ENCODE assay signal across 21 cellular contexts in genomic region chr17:52276609-52277008, GRCh38.
A peak's percentile ranks its signal among the peaks of the same experiment; 100 is the strongest.
DNase-seq lines count a peak whose midpoint lies in the region; FAIRE-seq and TF ChIP-seq lines count a peak whose summit lies in the region.
"Had no signal": no experiment of that assay in that cellular context is flagged by ENCODE, and none has a peak within 500 bp of the region (broad histone marks: within the 10 kb centered on the region; RNA-seq: fewer than 3 reads in every experiment).

No MANE protein-coding gene starts in this region.

- H3K4me1 ChIP-seq in endodermal cell (ENCODE audit: control insufficient read depth, insufficient read depth, low read length): no peaks in the 10 kb centered on the region
- H3K4me1 ChIP-seq: BLaER1 had no signal

- peaks cover 29% of the 10 kb centered on the region for H3K9me3 ChIP-seq in endodermal cell (ENCODE audit: control insufficient read depth, low read length)
- H3K9me3 ChIP-seq: BLaER1 had no signal

- no peaks in the 10 kb centered on the region for H3K36me3 ChIP-seq in endodermal cell (ENCODE audit: control insufficient read depth, insufficient read depth, low read length)
- H3K36me3 ChIP-seq: BLaER1 had no signal

- no peaks in the 10 kb centered on the region for H3K36me3 Mint-ChIP-seq in endodermal cell (ENCODE audit: low read depth)
- H3K36me3 Mint-ChIP-seq: CD14-positive monocyte; CD8-positive, alpha-beta T cell; IgD-negative memory B cell had no signal

- no peak overlapping the region for H3K9ac ChIP-seq in endodermal cell (ENCODE audit: extremely low read depth, low read length, poor library complexity, severe bottlenecking)
- H3K9ac ChIP-seq: BLaER1, GM23248 had no signal

- DNase-seq in NCI-H82 (lab: John Stamatoyannopoulos, UW) (peak; percentile 14), NCI-H82 treated with DMSO at 0.1 percent for 48 hours (lab: John Stamatoyannopoulos, UW; ENCODE audit: unreplicated experiment) (no peak), endodermal cell (peak; percentile 57), iPS-NIHi11 (ENCODE audit: low spot score) (peak; percentile 20), D721Med (ENCODE audit: insufficient read length, low spot score) (no peak), CD1c-positive myeloid dendritic cell (ENCODE audit: extremely low spot score) (no peak), islet precursor cell (no peak)
- DNase-seq: 8988T; Calu3; CD8-positive, alpha-beta T cell; DMS 273 treated with DMSO at 0.1 percent for 48 hours; DMS79; GDM1; GM23248; H7 had no signal

- no peaks in the 10 kb centered on the region for H3K27me3 ChIP-seq in endodermal cell (ENCODE audit: control insufficient read depth, insufficient read depth, low read length, poor library complexity, severe bottlenecking)
- H3K27me3 ChIP-seq: BLaER1 had no signal

- H3K4me3 ChIP-seq in endodermal cell (ENCODE audit: low read length): no peak overlapping the region
- H3K4me3 ChIP-seq: BLaER1, GM23248 had no signal

- H3K9me3 Mint-ChIP-seq in endodermal cell: no peaks in the 10 kb centered on the region
- H3K9me3 Mint-ChIP-seq: CD8-positive, alpha-beta T cell had no signal

- WGBS in endodermal cell (ENCODE audit: insufficient coverage in 1 of 2, insufficient read length in 1 of 2), 2 experiments: 82 to 92% methylated on average over 4 of the region's 4 CpGs

- TF ChIP-seq CTCF in endodermal cell (conservative IDR thresholded peaks at IDR 0.05) (peak; percentile 61), D721Med (IDR thresholded peaks at IDR 0.05; ENCODE audit: insufficient read depth, missing control alignments) (no peak)

- no peak overlapping the region for H3K27ac Mint-ChIP-seq in endodermal cell
- H3K27ac Mint-ChIP-seq: CD14-positive monocyte; CD8-positive, alpha-beta T cell; IgD-negative memory B cell had no signal

- peaks cover 2% of the 10 kb centered on the region for H3K27me3 Mint-ChIP-seq in endodermal cell (ENCODE audit: insufficient read depth)
- H3K27me3 Mint-ChIP-seq: IgD-negative memory B cell had no signal

- H3K27ac ChIP-seq in endodermal cell (ENCODE audit: low read depth, low read length): no peak overlapping the region
- H3K27ac ChIP-seq: BLaER1, GM23248 had no signal

- peaks cover 2% of the 10 kb centered on the region for H3K4me1 Mint-ChIP-seq in endodermal cell
- H3K4me1 Mint-ChIP-seq: CD14-positive monocyte, IgD-negative memory B cell had no signal

- H3K4me3 Mint-ChIP-seq in endodermal cell: no peak overlapping the region
- H3K4me3 Mint-ChIP-seq: CD14-positive monocyte; CD8-positive, alpha-beta T cell; IgD-negative memory B cell had no signal

- FAIRE-seq in D721Med (lab: Jason Lieb, UNC): no peak
- FAIRE-seq: GM12892, GM18507, HepG2 had no signal

Comparison
In these comparisons a context has a peak if more than half of its experiments do, and no peak if none do; other contexts are left out.
1. DNase-seq: peak in NCI-H82 (single experiment), endodermal cell (single experiment) and iPS-NIHi11 (single experiment); none in NCI-H82 treated with DMSO at 0.1 percent for 48 hours (single experiment), D721Med (single experiment), CD1c-positive myeloid dendritic cell (single experiment) and islet precursor cell (single experiment).